Comparison of ENCODE assay signal across 1 cellular context in the genomic region with DNA sequence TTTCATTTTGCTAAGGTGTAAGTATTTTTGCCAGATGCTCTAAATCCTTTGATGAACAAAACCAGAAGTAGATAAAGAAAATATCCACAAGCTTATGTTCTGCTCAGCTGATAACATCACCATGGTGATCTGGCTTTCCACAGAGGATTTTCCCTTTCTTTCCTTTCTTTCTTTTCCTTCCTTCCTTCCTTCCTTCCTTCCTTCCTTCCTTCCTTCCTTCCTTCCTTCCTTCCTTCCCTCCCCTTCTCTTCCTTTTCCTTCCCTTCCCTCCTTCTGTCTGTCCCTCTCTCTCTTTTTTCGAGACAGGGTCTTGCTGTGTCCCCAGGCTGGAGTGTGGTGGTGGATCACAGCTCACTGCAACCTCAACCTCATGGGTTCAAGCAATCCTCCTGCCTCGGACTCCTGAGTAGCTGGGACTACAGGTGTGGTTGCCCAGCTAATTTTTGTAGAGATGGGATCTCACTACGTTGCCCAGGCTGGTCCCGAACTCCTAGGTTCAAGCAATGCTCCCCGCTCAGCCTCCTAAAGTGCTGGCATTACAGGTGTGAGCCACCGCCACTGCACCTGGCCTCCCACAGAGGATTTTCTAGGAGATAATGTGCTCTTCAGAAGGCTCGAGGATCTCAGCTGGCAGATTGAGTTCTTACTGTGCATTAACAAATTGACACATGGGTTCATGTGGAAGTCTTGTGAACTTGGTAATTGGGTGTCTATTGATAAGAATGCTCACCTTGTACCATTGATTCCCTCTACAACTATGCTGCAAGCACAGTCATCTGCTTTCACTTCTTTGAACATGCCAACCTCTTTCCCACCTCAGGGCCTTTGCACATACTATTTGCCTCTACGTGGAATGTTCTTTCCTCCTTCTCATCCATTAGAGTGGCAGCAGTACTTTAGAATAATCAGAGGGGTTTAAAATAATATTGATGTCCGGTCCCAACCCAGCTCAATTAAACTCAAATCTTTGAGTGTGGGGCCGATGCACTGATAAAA.
TF ChIP-seq lines count a peak whose summit lies in the region.

No MANE protein-coding gene starts in this region.

TF ChIP-seq in GM12878, 131 proteins besides CTCF, POLR2A, EP300 and RAD21:
- TF ChIP-seq, protein P1, sequence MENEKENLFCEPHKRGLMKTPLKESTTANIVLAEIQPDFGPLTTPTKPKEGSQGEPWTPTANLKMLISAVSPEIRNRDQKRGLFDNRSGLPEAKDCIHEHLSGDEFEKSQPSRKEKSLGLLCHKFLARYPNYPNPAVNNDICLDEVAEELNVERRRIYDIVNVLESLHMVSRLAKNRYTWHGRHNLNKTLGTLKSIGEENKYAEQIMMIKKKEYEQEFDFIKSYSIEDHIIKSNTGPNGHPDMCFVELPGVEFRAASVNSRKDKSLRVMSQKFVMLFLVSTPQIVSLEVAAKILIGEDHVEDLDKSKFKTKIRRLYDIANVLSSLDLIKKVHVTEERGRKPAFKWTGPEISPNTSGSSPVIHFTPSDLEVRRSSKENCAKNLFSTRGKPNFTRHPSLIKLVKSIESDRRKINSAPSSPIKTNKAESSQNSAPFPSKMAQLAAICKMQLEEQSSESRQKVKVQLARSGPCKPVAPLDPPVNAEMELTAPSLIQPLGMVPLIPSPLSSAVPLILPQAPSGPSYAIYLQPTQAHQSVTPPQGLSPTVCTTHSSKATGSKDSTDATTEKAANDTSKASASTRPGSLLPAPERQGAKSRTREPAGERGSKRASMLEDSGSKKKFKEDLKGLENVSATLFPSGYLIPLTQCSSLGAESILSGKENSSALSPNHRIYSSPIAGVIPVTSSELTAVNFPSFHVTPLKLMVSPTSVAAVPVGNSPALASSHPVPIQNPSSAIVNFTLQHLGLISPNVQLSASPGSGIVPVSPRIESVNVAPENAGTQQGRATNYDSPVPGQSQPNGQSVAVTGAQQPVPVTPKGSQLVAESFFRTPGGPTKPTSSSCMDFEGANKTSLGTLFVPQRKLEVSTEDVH (IDR thresholded peaks at IDR 0.05; ENCODE audit: low read depth, partially characterized antibody) = no peak
- TF ChIP-seq BACH1 (IDR thresholded peaks at IDR 0.05; ENCODE audit: borderline replicate concordance) (peak; percentile 43; the same call in 1 of the 2 replicates), CHD1 (IDR thresholded peaks at IDR 0.05; ENCODE audit: low read depth, low read length) (peak; percentile 69), FOS (IDR thresholded peaks at IDR 0.05; ENCODE audit: borderline replicate concordance, extremely low read depth, insufficient read length) (no peak), GATAD2B (conservative IDR thresholded peaks at IDR 0.05; ENCODE audit: low read depth) (0 out of 2 replicates have a peak, but pooled peaks have one; percentile 35), MTA2 (IDR thresholded peaks at IDR 0.05; ENCODE audit: low read depth) (0 out of 2 replicates have a peak, but pooled peaks have one; percentile 54), IKZF2 (IDR thresholded peaks at IDR 0.05) (peak; percentile 67 to 76), HDGF (IDR thresholded peaks at IDR 0.05) (peak; percentile 78; the same call in 1 of the 2 replicates), ETV6 (conservative IDR thresholded peaks at IDR 0.05 in 1 of 2, IDR thresholded peaks at IDR 0.05 in 1 of 2; ENCODE audit: borderline replicate concordance in 1 of 2, low read depth in 1 of 2) (peak in 1 of 2 experiments; percentile 97; a peak in 2 of 4 replicates), TCF3 (IDR thresholded peaks at IDR 0.05; ENCODE audit: borderline replicate concordance, insufficient read depth, low read depth, low read length) (0 out of 2 replicates have a peak, but pooled peaks have one; percentile 21), BMI1 (IDR thresholded peaks at IDR 0.05; ENCODE audit: borderline replicate concordance) (peak; percentile 44; the same call in 1 of the 2 replicates), SMAD1 (IDR thresholded peaks at IDR 0.05; ENCODE audit: low read depth, partially characterized antibody) (peak; percentile 24), POLR2AphosphoS2 (IDR thresholded peaks at IDR 0.05; ENCODE audit: low read depth, low read length) (no peak; the same call in 1 of the 2 replicates), HDAC2 (IDR thresholded peaks at IDR 0.05) (0 out of 2 replicates have a peak, but pooled peaks have one; percentile 36), ATF7 (IDR thresholded peaks at IDR 0.05; ENCODE audit: low read depth) (0 out of 2 replicates have a peak, but pooled peaks have one; percentile 13), ZNF274 (IDR thresholded peaks at IDR 0.05; ENCODE audit: insufficient read depth, insufficient read length) (no peak), SIN3A (IDR thresholded peaks at IDR 0.05; ENCODE audit: low read depth, low read length) (peak; percentile 73), STAT3 (IDR thresholded peaks at IDR 0.05; ENCODE audit: low read depth, low read length) (0 out of 2 replicates have a peak, but pooled peaks have one; percentile 26)
- TF ChIP-seq, protein P2, sequence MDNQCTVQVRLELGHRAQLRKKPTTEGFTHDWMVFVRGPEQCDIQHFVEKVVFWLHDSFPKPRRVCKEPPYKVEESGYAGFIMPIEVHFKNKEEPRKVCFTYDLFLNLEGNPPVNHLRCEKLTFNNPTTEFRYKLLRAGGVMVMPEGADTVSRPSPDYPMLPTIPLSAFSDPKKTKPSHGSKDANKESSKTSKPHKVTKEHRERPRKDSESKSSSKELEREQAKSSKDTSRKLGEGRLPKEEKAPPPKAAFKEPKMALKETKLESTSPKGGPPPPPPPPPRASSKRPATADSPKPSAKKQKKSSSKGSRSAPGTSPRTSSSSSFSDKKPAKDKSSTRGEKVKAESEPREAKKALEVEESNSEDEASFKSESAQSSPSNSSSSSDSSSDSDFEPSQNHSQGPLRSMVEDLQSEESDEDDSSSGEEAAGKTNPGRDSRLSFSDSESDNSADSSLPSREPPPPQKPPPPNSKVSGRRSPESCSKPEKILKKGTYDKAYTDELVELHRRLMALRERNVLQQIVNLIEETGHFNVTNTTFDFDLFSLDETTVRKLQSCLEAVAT (IDR thresholded peaks at IDR 0.05) = peak; percentile 62
- TF ChIP-seq, protein P3, sequence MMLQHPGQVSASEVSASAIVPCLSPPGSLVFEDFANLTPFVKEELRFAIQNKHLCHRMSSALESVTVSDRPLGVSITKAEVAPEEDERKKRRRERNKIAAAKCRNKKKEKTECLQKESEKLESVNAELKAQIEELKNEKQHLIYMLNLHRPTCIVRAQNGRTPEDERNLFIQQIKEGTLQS (IDR thresholded peaks at IDR 0.05; ENCODE audit: borderline replicate concordance, extremely low read depth, low read depth, low read length) = no peak
